In genomic region chr7:156820445-156821063, GRCh38 we compare ENCODE assay signal across 12 cellular contexts.
DNase-seq lines count a peak whose midpoint lies in the region; ATAC-seq and TF ChIP-seq lines count a peak whose summit lies in the region.
"Had no signal": no experiment of that assay in that cellular context is flagged by ENCODE, and none has a peak within 500 bp of the region (broad histone marks: within the 10 kb centered on the region; RNA-seq: fewer than 3 reads in every experiment).

No MANE protein-coding gene starts in this region.

- in situ Hi-C loops in SK-MEL-5 (cut with HindIII; ENCODE audit: low pct_unique_long_range_greater_than_20kb, low sequenced_read_pairs): loop anchor here (10.0 kb wide), 1 partner anchor 326 kb away; no protein-coding TSS in a partner anchor

- no peaks in the 10 kb centered on the region for H3K4me1 ChIP-seq in stomach
- H3K4me1 ChIP-seq: breast epithelium, spleen had no signal

- intact Hi-C loops in stomach (cut with DNase I; ENCODE audit: low total_unique reads): no loop called here

- 93 to 96% (median 95%) methylated on average over 8 of the region's 8 CpGs for WGBS in stomach, 5 donors

- H3K4me3 ChIP-seq in AG09309 (ENCODE audit: control insufficient read depth, low read depth, low read length) (no peak overlapping the region), GM12875 (ENCODE audit: low read depth, low read length) (no peak overlapping the region), fibroblast of villous mesenchyme (ENCODE audit: low read depth, low read length) (no peak overlapping the region), stomach (no peak overlapping the region)
- H3K4me3 ChIP-seq: breast epithelium, spleen had no signal

- no peak for ATAC-seq in GM21619 (IDR thresholded peaks at IDR 0.05; ENCODE audit: unreplicated experiment)

- H3K27ac ChIP-seq in stomach: no peak overlapping the region
- H3K27ac ChIP-seq: breast epithelium, spleen had no signal

- no peak for DNase-seq in AG09309 (ENCODE audit: low read depth)
- DNase-seq in SK-MEL-5 (ENCODE audit: low read depth, low spot score): peak; percentile 36
- DNase-seq in fibroblast of villous mesenchyme (ENCODE audit: low read depth): no peak
- no peak for DNase-seq in NOMO-1 treated with DMSO at 0.1 percent for 48 hours (lab: John Stamatoyannopoulos, UW; ENCODE audit: unreplicated experiment)
- DNase-seq in stomach: no peak
- DNase-seq in SK-N-DZ (ENCODE audit: low spot score): no peak
- DNase-seq: COR-L47, NCI-H2081 treated with DMSO at 0.1 percent for 48 hours, spleen had no signal

- H3K36me3 ChIP-seq in stomach: peaks cover 0 to 27% (median 13%) of the 10 kb centered on the region in 4 donors
- H3K36me3 ChIP-seq: breast epithelium had no signal

- TF ChIP-seq CTCF in AG09309 (IDR thresholded peaks at IDR 0.05; ENCODE audit: control insufficient read depth, insufficient read depth, low read depth, low read length, missing control alignments) (peak; percentile 11), GM12875 (IDR thresholded peaks at IDR 0.05; ENCODE audit: borderline replicate concordance, insufficient read depth, low read depth, low read length) (peak; percentile 39; the same call in 1 of the 2 replicates), fibroblast of villous mesenchyme (IDR thresholded peaks at IDR 0.05; ENCODE audit: insufficient read depth, low read depth, low read length) (peak; percentile 25), stomach (IDR thresholded peaks at IDR 0.05) (no peak)

- no peak for TF ChIP-seq EP300 in stomach (IDR thresholded peaks at IDR 0.05)

- H3K9me3 ChIP-seq in stomach: no peaks in the 10 kb centered on the region
- H3K9me3 ChIP-seq: breast epithelium, spleen had no signal

- no peak for TF ChIP-seq POLR2A in stomach (IDR thresholded peaks at IDR 0.05)

- H3K27me3 ChIP-seq in stomach: no peaks in the 10 kb centered on the region
- H3K27me3 ChIP-seq: breast epithelium, spleen had no signal

Comparison
In these comparisons a context has a peak if more than half of its experiments do, and no peak if none do; other contexts are left out.
1. CTCF ChIP-seq: peak in AG09309 (single experiment), GM12875 (single experiment) and fibroblast of villous mesenchyme (single experiment); none in stomach (0 of 7).